In the genomic region with DNA sequence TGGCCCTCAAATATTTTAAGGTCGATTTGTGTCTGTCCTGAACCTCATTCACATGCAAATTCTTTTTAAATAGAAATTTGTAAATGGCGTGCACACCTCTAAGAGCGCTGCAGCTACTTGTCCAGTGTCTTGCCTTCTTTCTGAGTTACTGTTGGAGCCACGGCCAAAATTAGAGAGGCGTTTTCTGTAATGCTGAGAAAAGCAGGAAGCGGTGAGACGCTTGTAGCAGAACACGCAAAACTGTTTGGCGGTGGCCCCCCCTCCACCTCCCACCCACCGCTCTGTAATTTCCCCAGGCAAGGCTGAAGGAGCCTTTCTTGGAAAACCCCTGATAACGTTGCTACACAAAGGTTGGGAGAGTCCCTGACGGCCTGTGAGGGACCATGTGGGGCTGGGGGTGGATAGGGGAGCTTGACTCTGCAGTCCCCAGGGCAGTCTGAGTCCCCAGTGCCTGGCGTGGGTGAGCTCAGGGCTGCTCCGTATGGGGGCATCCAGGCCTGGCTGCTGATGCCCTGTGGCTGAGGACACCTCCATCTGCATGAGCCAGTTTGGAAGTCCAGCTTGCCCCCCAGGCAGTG, we compare ENCODE assay signal across 9 cellular contexts.
DNase-seq lines count a peak whose midpoint lies in the region; ATAC-seq and TF ChIP-seq lines count a peak whose summit lies in the region.
"Had no signal": no experiment of that assay in that cellular context is flagged by ENCODE, and none has a peak within 500 bp of the region (broad histone marks: within the 10 kb centered on the region; RNA-seq: fewer than 3 reads in every experiment).

No MANE protein-coding gene starts in this region.

- H3K4me3 ChIP-seq in mucosa of descending colon (no peak overlapping the region), ovary (no peak overlapping the region)

- DNase-seq in activated CD4-positive, alpha-beta T cell treated with anti-CD3 and anti-CD28 coated beads, Interleukin-2, amount 10 ng/mL, durations not matched to agents 24 days and 14 days = peak; percentile 93
- DNase-seq in mucosa of descending colon = peak in 1 of 3 donors; percentile 34
- DNase-seq in C1 segment of cervical spinal cord (lab: John Stamatoyannopoulos, UW) = no peak
- DNase-seq in ovary = no peak
- DNase-seq in RPMI8226 = no peak
- no peak for DNase-seq in NCI-H1694 (lab: John Stamatoyannopoulos, UW)

- peak; percentile 69 for ATAC-seq in HG02840 (IDR thresholded peaks at IDR 0.05; ENCODE audit: low FRiP score, unreplicated experiment)
- peak; percentile 61 for ATAC-seq in mucosa of descending colon

- no peaks in the 10 kb centered on the region for H3K9me3 Mint-ChIP-seq in activated CD4-positive, alpha-beta T cell treated with anti-CD3 and anti-CD28 coated beads, Interleukin-2, amount 10 ng/mL, durations not matched to agents 24 days and 14 days

- H3K9me3 ChIP-seq in mucosa of descending colon (no peaks in the 10 kb centered on the region), ovary (no peaks in the 10 kb centered on the region)

- intact Hi-C loops in activated CD4-positive, alpha-beta T cell treated with anti-CD3 and anti-CD28 coated beads, Interleukin-2, amount 10 ng/mL, durations not matched to agents 24 days and 14 days (cut with micrococcal nuclease) = loop anchor here (1.0 to 10.0 kb wide), 8 partner anchors 11 to 387 kb away; a partner anchor contains a TSS
- intact Hi-C loops in mucosa of descending colon (cut with DNase I, micrococcal nuclease) = no loop called here
- intact Hi-C loops in ovary (cut with DNase I) = no loop called here

- 42 to 58% (median 45%) methylated on average over 12 to 14 of the region's 14 CpGs for WGBS in ovary, 3 donors

- no peak overlapping the region for H3K27ac ChIP-seq in ovary
- H3K27ac ChIP-seq: HL-60 had no signal

- peaks cover 73% of the 10 kb centered on the region for H3K4me1 Mint-ChIP-seq in activated CD4-positive, alpha-beta T cell treated with anti-CD3 and anti-CD28 coated beads, Interleukin-2, amount 10 ng/mL, durations not matched to agents 24 days and 14 days

- no peaks in the 10 kb centered on the region for H3K27me3 ChIP-seq in ovary

- no peak for TF ChIP-seq CTCF in mucosa of descending colon (IDR thresholded peaks at IDR 0.05)
- no peak for TF ChIP-seq CTCF in ovary (IDR thresholded peaks at IDR 0.05)

- H3K36me3 ChIP-seq in mucosa of descending colon (ENCODE audit: low read depth) (no peaks in the 10 kb centered on the region), ovary (no peaks in the 10 kb centered on the region)

- H3K36me3 Mint-ChIP-seq in activated CD4-positive, alpha-beta T cell treated with anti-CD3 and anti-CD28 coated beads, Interleukin-2, amount 10 ng/mL, durations not matched to agents 24 days and 14 days (ENCODE audit: low read depth) = peaks cover 31% of the 10 kb centered on the region

- TF ChIP-seq POLR2A in GM18526 (IDR thresholded peaks at IDR 0.05; ENCODE audit: extremely low read depth, insufficient read length) = peak; percentile 30
- TF ChIP-seq POLR2A in ovary (IDR thresholded peaks at IDR 0.05) = no peak

- peak overlapping the region; percentile 98 for H3K27ac Mint-ChIP-seq in activated CD4-positive, alpha-beta T cell treated with anti-CD3 and anti-CD28 coated beads, Interleukin-2, amount 10 ng/mL, durations not matched to agents 24 days and 14 days

- no peaks in the 10 kb centered on the region for H3K27me3 Mint-ChIP-seq in activated CD4-positive, alpha-beta T cell treated with anti-CD3 and anti-CD28 coated beads, Interleukin-2, amount 10 ng/mL, durations not matched to agents 24 days and 14 days

- H3K4me1 ChIP-seq in mucosa of descending colon (ENCODE audit: low read depth) (no peaks in the 10 kb centered on the region), ovary (ENCODE audit: insufficient read depth) (no peaks in the 10 kb centered on the region)

- peak overlapping the region; percentile 99 for H3K4me3 Mint-ChIP-seq in activated CD4-positive, alpha-beta T cell treated with anti-CD3 and anti-CD28 coated beads, Interleukin-2, amount 10 ng/mL, durations not matched to agents 24 days and 14 days

- no peak for TF ChIP-seq EP300 in ovary (IDR thresholded peaks at IDR 0.05)
